Comparison of ENCODE assay signal across 27 cellular contexts in the genomic region with DNA sequence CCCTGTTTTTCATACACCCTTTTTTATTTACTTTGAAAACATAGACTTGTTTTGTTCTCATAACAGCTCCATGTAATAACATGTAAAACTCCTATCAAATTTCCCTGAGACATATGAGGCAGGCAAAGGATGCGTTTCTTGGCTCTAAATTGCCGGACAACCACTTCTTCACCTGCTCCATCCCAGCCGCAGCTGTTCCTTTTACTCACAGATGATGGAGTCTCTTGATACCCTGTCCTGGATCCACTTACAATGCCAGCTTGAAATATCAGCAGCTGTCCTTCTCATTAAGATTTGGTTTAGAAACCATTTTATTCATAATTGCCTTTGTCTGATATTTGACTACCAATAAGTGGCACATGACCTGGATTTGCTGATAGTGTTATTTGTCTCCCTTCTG.
A peak's percentile ranks its signal among the peaks of the same experiment; 100 is the strongest.
DNase-seq lines count a peak whose midpoint lies in the region; TF ChIP-seq lines count a peak whose summit lies in the region.
"Had no signal": no experiment of that assay in that cellular context is flagged by ENCODE, and none has a peak within 500 bp of the region (broad histone marks: within the 10 kb centered on the region; RNA-seq: fewer than 3 reads in every experiment).

No MANE protein-coding gene starts in this region.

- peak overlapping the region; percentile 37 to 69 (median 43) for H3K27ac Mint-ChIP-seq in nephron
- H3K27ac Mint-ChIP-seq: activated CD4-positive, alpha-beta T cell treated with anti-CD3 and anti-CD28 coated beads, Interleukin-2, amount 10 ng/mL, durations not matched to agents 24 days and 14 days; activated T-cell treated with anti-CD3 and anti-CD28 coated beads, Interleukin-2, amount 50 U/mL, for 24 hours; CD14-positive monocyte; stimulated activated memory B cell treated with anti-CD40 and anti-IgM and Interleukin-4, amounts not matched to agents 10 μg/mL and 1 μg/mL and 100 μg/mL, for 72 hours had no signal

- H3K4me1 Mint-ChIP-seq in nephron, result no peaks in the 10 kb centered on the region
- H3K4me1 Mint-ChIP-seq: activated CD4-positive, alpha-beta T cell treated with anti-CD3 and anti-CD28 coated beads, Interleukin-2, amount 10 ng/mL, durations not matched to agents 24 days and 14 days; CD14-positive monocyte; stimulated activated memory B cell treated with anti-CD40 and anti-IgM and Interleukin-4, amounts not matched to agents 10 μg/mL and 1 μg/mL and 100 μg/mL, for 72 hours had no signal

- peak; percentile 8 for DNase-seq in DMS53 (lab: John Stamatoyannopoulos, UW)
- no peak for DNase-seq in DMS53 treated with DMSO at 0.1 percent for 48 hours (lab: John Stamatoyannopoulos, UW; ENCODE audit: unreplicated experiment)
- DNase-seq in NCI-H146 treated with DMSO at 0.1 percent for 48 hours (lab: John Stamatoyannopoulos, UW; ENCODE audit: unreplicated experiment), result peak; percentile 91
- peak; percentile 82 for DNase-seq in NCI-H69 (lab: John Stamatoyannopoulos, UW)
- DNase-seq in DMS114 treated with DMSO at 0.1 percent for 48 hours (lab: John Stamatoyannopoulos, UW; ENCODE audit: unreplicated experiment), result no peak
- DNase-seq in iPS-NIHi11 (ENCODE audit: low spot score), result no peak
- no peak for DNase-seq in cerebellar nuclear complex (lab: John Stamatoyannopoulos, UW)
- DNase-seq: activated CD4-positive, alpha-beta T cell treated with anti-CD3 and anti-CD28 coated beads, Interleukin-2, amount 10 ng/mL, durations not matched to agents 24 days and 14 days; activated gamma-delta T cell treated with Interleukin-2 at 50 U/mL for 16 hours; activated T-cell treated with anti-CD3 and anti-CD28 coated beads, Interleukin-2, amount 50 U/mL, for 24 hours; caudate nucleus; EL; esophagus squamous epithelium; foreskin melanocyte; GM23248; Kasumi-1; left lung; NCI-H226; psoas muscle; SHP77 treated with DMSO at 0.1 percent for 48 hours; stimulated activated CD4-positive, alpha-beta T cell treated with anti-CD3 and anti-CD28 coated beads, Interleukin-4, amount 100 ng/mL, for 4 hours; T1000; upper lobe of right lung; WERI-Rb-1 had no signal

- H3K9me3 Mint-ChIP-seq in nephron, result no peaks in the 10 kb centered on the region
- H3K9me3 Mint-ChIP-seq: stimulated activated memory B cell treated with anti-CD40 and anti-IgM and Interleukin-4, amounts not matched to agents 10 μg/mL and 1 μg/mL and 100 μg/mL, for 72 hours had no signal

- H3K36me3 Mint-ChIP-seq in nephron (ENCODE audit: low read depth), result no peaks in the 10 kb centered on the region
- H3K36me3 Mint-ChIP-seq: CD14-positive monocyte; stimulated activated memory B cell treated with anti-CD40 and anti-IgM and Interleukin-4, amounts not matched to agents 10 μg/mL and 1 μg/mL and 100 μg/mL, for 72 hours had no signal

- H3K27me3 Mint-ChIP-seq in nephron (ENCODE audit: low read depth), result no peaks in the 10 kb centered on the region
- H3K27me3 Mint-ChIP-seq: activated CD4-positive, alpha-beta T cell treated with anti-CD3 and anti-CD28 coated beads, Interleukin-2, amount 10 ng/mL, durations not matched to agents 24 days and 14 days; activated T-cell treated with anti-CD3 and anti-CD28 coated beads, Interleukin-2, amount 50 U/mL, for 24 hours; stimulated activated memory B cell treated with anti-CD40 and anti-IgM and Interleukin-4, amounts not matched to agents 10 μg/mL and 1 μg/mL and 100 μg/mL, for 72 hours had no signal

- TF ChIP-seq CTCF in nephron (IDR thresholded peaks at IDR 0.05; ENCODE audit: unreplicated experiment in 3 of 3), result no peak

- H3K4me3 Mint-ChIP-seq in nephron, result no peak overlapping the region
- H3K4me3 Mint-ChIP-seq: activated CD4-positive, alpha-beta T cell treated with anti-CD3 and anti-CD28 coated beads, Interleukin-2, amount 10 ng/mL, durations not matched to agents 24 days and 14 days; activated T-cell treated with anti-CD3 and anti-CD28 coated beads, Interleukin-2, amount 50 U/mL, for 24 hours; CD14-positive monocyte; stimulated activated memory B cell treated with anti-CD40 and anti-IgM and Interleukin-4, amounts not matched to agents 10 μg/mL and 1 μg/mL and 100 μg/mL, for 72 hours had no signal

Comparison
In these comparisons a context has a peak if more than half of its experiments do, and no peak if none do; other contexts are left out.
1. DNase-seq: peak in DMS53 (single experiment), NCI-H146 treated with DMSO at 0.1 percent for 48 hours (single experiment) and NCI-H69 (single experiment); none in DMS53 treated with DMSO at 0.1 percent for 48 hours (single experiment), DMS114 treated with DMSO at 0.1 percent for 48 hours (single experiment), iPS-NIHi11 (single experiment) and cerebellar nuclear complex (0 of 2).